ENCODE assay signal across 8 cellular contexts in genomic region chr3:15794303-15794771, GRCh38. TPM values are rescaled to one million over a fixed set of nuclear protein-coding genes. Genes with fewer than 3 reads are reported as not detected.
DNase-seq lines count a peak whose midpoint lies in the region; ATAC-seq, FAIRE-seq and TF ChIP-seq lines count a peak whose summit lies in the region.

No MANE protein-coding gene starts in this region.

- 57% methylated on average over 3 of the region's 3 CpGs for WGBS in transverse colon (ENCODE audit: low coverage in 1 of 2), 2 donors

- TF ChIP-seq POLR2A in H54 (IDR thresholded peaks at IDR 0.05; ENCODE audit: low read depth, low read length): no peak
- no peak for TF ChIP-seq POLR2A in transverse colon (IDR thresholded peaks at IDR 0.05)

- H3K4me3 ChIP-seq in AG10803 (ENCODE audit: low read length) (peak overlapping the region; percentile 79), transverse colon (peak overlapping the region in 2 of 4 donors; percentile 32 to 44)

- H3K27ac ChIP-seq in foreskin keratinocyte: peak overlapping the region; percentile 91
- H3K27ac ChIP-seq in transverse colon: peak overlapping the region; percentile 82 to 91 (median 89)

- H3K27me3 ChIP-seq in foreskin keratinocyte (no peaks in the 10 kb centered on the region), transverse colon (no peaks in the 10 kb centered on the region)

- in situ Hi-C loops in transverse colon (cut with MboI; ENCODE audit: low pct_ligation_motif_present in 1 of 4, low pct_unique_long_range_greater_than_20kb in 1 of 4, low sequenced_read_pairs in 3 of 4): no loop called here

- no peaks in the 10 kb centered on the region for H3K9me3 ChIP-seq in transverse colon

- intact Hi-C loops in transverse colon (cut with DNase I; ENCODE audit: low total_unique reads): no loop called here

- DNase-seq in AG10803 (ENCODE audit: low read depth) (peak; percentile 78), H54 (ENCODE audit: insufficient read length, low spot score) (no peak), foreskin keratinocyte (no peak), transverse colon (no peak), hypothalamus (lab: John Stamatoyannopoulos, UW) (no peak), HuH-7.5 (ENCODE audit: low spot score) (no peak)

- H3K36me3 ChIP-seq in transverse colon: no peaks in the 10 kb centered on the region

- H3K4me1 ChIP-seq in foreskin keratinocyte (peaks cover 25% of the 10 kb centered on the region), transverse colon (peaks cover 0 to 37% (median 15%) of the 10 kb centered on the region in 4 donors)

- TF ChIP-seq CTCF in AG10803 (conservative IDR thresholded peaks at IDR 0.05; ENCODE audit: low read length): no peak
- TF ChIP-seq CTCF in foreskin keratinocyte (conservative IDR thresholded peaks at IDR 0.05): no peak
- TF ChIP-seq CTCF in transverse colon (IDR thresholded peaks at IDR 0.05): no peak

- peak; percentile 5; the same call in 2 of the 3 replicates for ATAC-seq in SK-N-SH treated with all-trans-retinoic acid at 6 μM for 48 hours
- ATAC-seq in foreskin keratinocyte: no peak
- no peak for ATAC-seq in HG03025 (IDR thresholded peaks at IDR 0.05; ENCODE audit: low FRiP score, unreplicated experiment)

- TF ChIP-seq EP300 in transverse colon (IDR thresholded peaks at IDR 0.05; ENCODE audit: low read depth): no peak

- peak; percentile 88 for FAIRE-seq in H54 (lab: Jason Lieb, UNC)

TF ChIP-seq in SK-N-SH treated with all-trans-retinoic acid at 6 μM for 48 hours, 23 proteins besides CTCF, POLR2A, EP300 and RAD21:
- no peak for TF ChIP-seq RARB (CRISPR knock-in tag; IDR thresholded peaks at IDR 0.05)
- no peak for TF ChIP-seq SNAI2 (CRISPR knock-in tag; IDR thresholded peaks at IDR 0.05)
- TF ChIP-seq CREB5 (CRISPR knock-in tag; IDR thresholded peaks at IDR 0.05; ENCODE audit: low read depth): no peak
- no peak for TF ChIP-seq CSRNP3 (CRISPR knock-in tag; IDR thresholded peaks at IDR 0.05)
- no peak for TF ChIP-seq ZFP30 (CRISPR knock-in tag; IDR thresholded peaks at IDR 0.05)
- no peak for TF ChIP-seq ESRRG (CRISPR knock-in tag; IDR thresholded peaks at IDR 0.05)
- TF ChIP-seq TSHZ2 (CRISPR knock-in tag; IDR thresholded peaks at IDR 0.05): no peak
- TF ChIP-seq CSDC2 (CRISPR knock-in tag; IDR thresholded peaks at IDR 0.05): no peak
- TF ChIP-seq TCF4 (CRISPR knock-in tag; IDR thresholded peaks at IDR 0.05; ENCODE audit: borderline replicate concordance): no peak
- TF ChIP-seq OSR1 (CRISPR knock-in tag; IDR thresholded peaks at IDR 0.05): no peak
- no peak for TF ChIP-seq ZNF8 (CRISPR knock-in tag; IDR thresholded peaks at IDR 0.05)
- TF ChIP-seq, protein P1, sequence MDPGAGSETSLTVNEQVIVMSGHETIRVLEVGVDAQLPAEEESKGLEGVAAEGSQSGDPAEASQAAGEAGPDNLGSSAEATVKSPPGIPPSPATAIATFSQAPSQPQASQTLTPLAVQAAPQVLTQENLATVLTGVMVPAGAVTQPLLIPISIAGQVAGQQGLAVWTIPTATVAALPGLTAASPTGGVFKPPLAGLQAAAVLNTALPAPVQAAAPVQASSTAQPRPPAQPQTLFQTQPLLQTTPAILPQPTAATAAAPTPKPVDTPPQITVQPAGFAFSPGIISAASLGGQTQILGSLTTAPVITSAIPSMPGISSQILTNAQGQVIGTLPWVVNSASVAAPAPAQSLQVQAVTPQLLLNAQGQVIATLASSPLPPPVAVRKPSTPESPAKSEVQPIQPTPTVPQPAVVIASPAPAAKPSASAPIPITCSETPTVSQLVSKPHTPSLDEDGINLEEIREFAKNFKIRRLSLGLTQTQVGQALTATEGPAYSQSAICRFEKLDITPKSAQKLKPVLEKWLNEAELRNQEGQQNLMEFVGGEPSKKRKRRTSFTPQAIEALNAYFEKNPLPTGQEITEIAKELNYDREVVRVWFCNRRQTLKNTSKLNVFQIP (CRISPR knock-in tag; IDR thresholded peaks at IDR 0.05; ENCODE audit: borderline replicate concordance, low read depth): no peak
- TF ChIP-seq ISL1 (CRISPR knock-in tag; IDR thresholded peaks at IDR 0.05): no peak
- no peak for TF ChIP-seq ZNF565 (CRISPR knock-in tag; conservative IDR thresholded peaks at IDR 0.05; ENCODE audit: low read depth)
- TF ChIP-seq, protein P2, sequence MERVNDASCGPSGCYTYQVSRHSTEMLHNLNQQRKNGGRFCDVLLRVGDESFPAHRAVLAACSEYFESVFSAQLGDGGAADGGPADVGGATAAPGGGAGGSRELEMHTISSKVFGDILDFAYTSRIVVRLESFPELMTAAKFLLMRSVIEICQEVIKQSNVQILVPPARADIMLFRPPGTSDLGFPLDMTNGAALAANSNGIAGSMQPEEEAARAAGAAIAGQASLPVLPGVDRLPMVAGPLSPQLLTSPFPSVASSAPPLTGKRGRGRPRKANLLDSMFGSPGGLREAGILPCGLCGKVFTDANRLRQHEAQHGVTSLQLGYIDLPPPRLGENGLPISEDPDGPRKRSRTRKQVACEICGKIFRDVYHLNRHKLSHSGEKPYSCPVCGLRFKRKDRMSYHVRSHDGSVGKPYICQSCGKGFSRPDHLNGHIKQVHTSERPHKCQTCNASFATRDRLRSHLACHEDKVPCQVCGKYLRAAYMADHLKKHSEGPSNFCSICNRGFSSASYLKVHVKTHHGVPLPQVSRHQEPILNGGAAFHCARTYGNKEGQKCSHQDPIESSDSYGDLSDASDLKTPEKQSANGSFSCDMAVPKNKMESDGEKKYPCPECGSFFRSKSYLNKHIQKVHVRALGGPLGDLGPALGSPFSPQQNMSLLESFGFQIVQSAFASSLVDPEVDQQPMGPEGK (CRISPR knock-in tag; IDR thresholded peaks at IDR 0.05; ENCODE audit: borderline replicate concordance): no peak
- TF ChIP-seq PPARA (CRISPR knock-in tag; IDR thresholded peaks at IDR 0.05; ENCODE audit: borderline replicate concordance): no peak
- TF ChIP-seq BACH2 (CRISPR knock-in tag; IDR thresholded peaks at IDR 0.05; ENCODE audit: borderline replicate concordance): no peak
- no peak for TF ChIP-seq GLIS3 (CRISPR knock-in tag; IDR thresholded peaks at IDR 0.05)

RNA-seq across cellular contexts. Expression of gene ANKRD28, which starts 3.4 kb away (rescaled TPM):
- total RNA-seq in foreskin keratinocyte (31.7 and 32.4 TPM in 2 replicates), transverse colon (10 to 100 TPM; 39.0 to 81.1 (median 49.5) TPM)
- polyA plus RNA-seq in foreskin keratinocyte: 4.6 and 6.5 TPM in 2 replicates
